8 cellular contexts compared by ENCODE assay signal in the genomic region with DNA sequence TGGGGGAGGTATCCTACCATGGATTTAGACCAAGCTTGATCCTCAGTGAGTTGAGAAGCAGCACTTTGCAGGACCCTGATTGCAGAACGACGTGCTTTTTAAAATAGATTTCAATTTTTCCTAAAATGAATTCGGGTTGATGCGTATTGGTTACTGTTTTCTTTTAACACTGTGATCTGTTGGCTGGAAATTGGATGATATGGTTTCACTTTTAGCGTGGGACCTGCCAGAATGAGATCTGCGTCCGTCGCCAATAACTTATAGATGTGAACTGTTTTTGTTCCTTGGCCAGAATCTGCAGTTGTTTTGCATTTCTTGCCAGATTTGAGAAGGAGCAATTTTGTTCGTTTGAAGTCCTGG. TPM values are rescaled to one million over a fixed set of nuclear protein-coding genes. Genes with fewer than 3 reads are reported as not detected.
A peak's percentile ranks its signal among the peaks of the same experiment; 100 is the strongest.
DNase-seq lines count a peak whose midpoint lies in the region; ATAC-seq and TF ChIP-seq lines count a peak whose summit lies in the region.

No MANE protein-coding gene starts in this region.

- H3K36me3 ChIP-seq in effector memory CD4-positive, alpha-beta T cell (ENCODE audit: control insufficient read depth, insufficient read depth, low read length), result peaks cover 4% of the 10 kb centered on the region

- peak overlapping the region; percentile 91 to 98 (median 96) for H3K4me3 Mint-ChIP-seq in naive B cell

- H3K27ac ChIP-seq in RWPE1, result peak overlapping the region; percentile 86
- peak overlapping the region; percentile 73 for H3K27ac ChIP-seq in effector memory CD4-positive, alpha-beta T cell (ENCODE audit: insufficient read depth, low read length, poor library complexity, severe bottlenecking)

- peak overlapping the region; percentile 33 to 97 (median 90) for H3K27ac Mint-ChIP-seq in naive B cell

- peaks cover 3% of the 10 kb centered on the region for H3K4me1 ChIP-seq in effector memory CD4-positive, alpha-beta T cell (ENCODE audit: control insufficient read depth, insufficient read depth, low read length, poor library complexity, severe bottlenecking)

- POLR2A ChIA-PET in RWPE1 (lab: Yijun Ruan, JAX; ENCODE audit: low non-redundant PET), result interaction anchor here (0.5 to 0.7 kb wide), 2 partner anchors 16 to 101 kb away, joined by 3 to 4 read pairs; no protein-coding TSS in a partner anchor

- no peaks in the 10 kb centered on the region for H3K36me3 Mint-ChIP-seq in naive B cell

- no peak for TF ChIP-seq CTCF in RWPE1 (conservative IDR thresholded peaks at IDR 0.05; ENCODE audit: low read depth)

- H3K4me1 Mint-ChIP-seq in naive B cell, result peaks cover 28 to 54% (median 29%) of the 10 kb centered on the region in 3 donors

- no peaks in the 10 kb centered on the region for H3K9me3 Mint-ChIP-seq in naive B cell

- H3K9me3 ChIP-seq in effector memory CD4-positive, alpha-beta T cell (ENCODE audit: control insufficient read depth, low read length), result no peaks in the 10 kb centered on the region

- CTCF ChIA-PET in RWPE1 (lab: Yijun Ruan, JAX), result interaction anchor here (0.6 to 1.0 kb wide), 3 partner anchors 10 to 28 kb away, joined by 3 to 5 read pairs (median 3); no protein-coding TSS in a partner anchor

- ATAC-seq in naive B cell (ENCODE audit: low read depth in 2 of 2) (no peak), HG03520 (IDR thresholded peaks at IDR 0.05; ENCODE audit: unreplicated experiment) (no peak), GM18498 (IDR thresholded peaks at IDR 0.05; ENCODE audit: unreplicated experiment) (no peak)

- peak overlapping the region; percentile 86 for H3K4me3 ChIP-seq in effector memory CD4-positive, alpha-beta T cell (ENCODE audit: insufficient read depth, low read depth, low read length, poor library complexity, severe bottlenecking)

- no peaks in the 10 kb centered on the region for H3K27me3 ChIP-seq in effector memory CD4-positive, alpha-beta T cell (replicated peaks; ENCODE audit: control insufficient read depth, insufficient read depth, low read length, poor library complexity, severe bottlenecking)

- no peaks in the 10 kb centered on the region for H3K27me3 Mint-ChIP-seq in naive B cell

- peak; percentile 0 for DNase-seq in activated T-cell treated with anti-CD3 and anti-CD28 coated beads for 24 hours (ENCODE audit: low read depth)
- no peak for DNase-seq in activated T-cell treated with anti-CD3 and anti-CD28 coated beads, Interleukin-2, amount 50 U/mL, for 1 hour
- peak; percentile 16 for DNase-seq in RWPE1 (ENCODE audit: low spot score)
- DNase-seq in effector memory CD4-positive, alpha-beta T cell, result peak in 1 of 3 donors; percentile 5
- DNase-seq in naive B cell, result no peak
- DNase-seq in NCI-H345 (lab: John Stamatoyannopoulos, UW), result no peak

RNA-seq across cellular contexts. Expression of gene UGGT1, which starts 0.7 kb away (rescaled TPM):
- polyA plus RNA-seq in naive B cell (ENCODE audit: low read depth in 6 of 6), result 10 to 100 TPM in 5 of 6 donors, under 1 TPM in 1; 0.71 to 18.0 (median 11.3) TPM

Comparison
In these comparisons a context has a peak if more than half of its experiments do, and no peak if none do; other contexts are left out.
1. DNase-seq: peak in activated T-cell treated with anti-CD3 and anti-CD28 coated beads for 24 hours (single experiment) and RWPE1 (single experiment); none in activated T-cell treated with anti-CD3 and anti-CD28 coated beads, Interleukin-2, amount 50 U/mL, for 1 hour (single experiment), naive B cell (single experiment) and NCI-H345 (single experiment).